In the genomic region with DNA sequence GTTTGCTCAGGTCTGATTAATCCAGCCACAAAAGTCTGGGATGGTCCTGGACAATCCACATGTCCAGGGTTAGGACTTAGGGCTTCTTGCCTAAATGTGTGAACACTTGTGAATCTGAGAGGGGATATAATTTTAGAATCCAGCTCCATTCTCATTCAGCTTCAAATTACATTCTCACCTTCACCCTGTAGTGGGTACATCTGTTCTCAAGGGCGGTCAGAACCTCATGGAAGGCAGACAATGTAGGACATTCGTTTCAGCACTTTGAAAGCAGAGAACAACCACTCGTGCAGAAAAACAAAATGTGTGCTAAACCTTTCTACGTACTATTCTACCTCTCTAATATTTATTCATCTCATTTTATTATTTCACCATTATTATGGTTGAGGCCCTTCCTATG, we compare ENCODE assay signal across 16 cellular contexts. TPM values are rescaled to one million over a fixed set of nuclear protein-coding genes. Genes with fewer than 3 reads are reported as not detected.
A peak's percentile ranks its signal among the peaks of the same experiment; 100 is the strongest.
DNase-seq lines count a peak whose midpoint lies in the region; ATAC-seq, FAIRE-seq and TF ChIP-seq lines count a peak whose summit lies in the region.
"Had no signal": no experiment of that assay in that cellular context is flagged by ENCODE, and none has a peak within 500 bp of the region (broad histone marks: within the 10 kb centered on the region; RNA-seq: fewer than 3 reads in every experiment).

No MANE protein-coding gene starts in this region.

- POLR2A ChIA-PET in activated CD8-positive, alpha-beta T cell treated with anti-CD3 and anti-CD28 coated beads, Interleukin-2, amount 10 ng/mL, durations not matched to agents 7 days and 5 days (lab: Charles Lee): no interaction called here
- POLR2A ChIA-PET in activated CD8-positive, alpha-beta T cell treated with anti-CD3 and anti-CD28 coated beads for 36 hours (lab: Charles Lee): interaction anchor here (0.8 to 2.5 kb wide), 7 partner anchors 9 to 34 kb away, joined by 3 to 9 read pairs (median 3); no protein-coding TSS in a partner anchor
- POLR2A ChIA-PET in GM12878 (lab: Charles Lee): interaction anchor here (0.5 to 1.1 kb wide), 5 partner anchors 9 to 571 kb away, joined by 3 to 4 read pairs (median 3); no protein-coding TSS in a partner anchor

- no peak for ATAC-seq in activated CD8-positive, alpha-beta T cell treated with anti-CD3 and anti-CD28 coated beads, Interleukin-2, amount 10 ng/mL, durations not matched to agents 7 days and 5 days
- no peak for ATAC-seq in activated CD8-positive, alpha-beta T cell treated with anti-CD3 and anti-CD28 coated beads for 36 hours
- ATAC-seq in GM12878 (no peak), GM21619 (IDR thresholded peaks at IDR 0.05; ENCODE audit: unreplicated experiment) (no peak)

- no peak overlapping the region for H3K4me2 ChIP-seq in GM12878 (ENCODE audit: control insufficient read depth, insufficient read depth)

- no peak for DNase-seq in activated CD8-positive, alpha-beta T cell treated with anti-CD3 and anti-CD28 coated beads, Interleukin-2, amount 10 ng/mL, durations not matched to agents 7 days and 5 days
- DNase-seq in activated CD8-positive, alpha-beta T cell treated with anti-CD3 and anti-CD28 coated beads for 36 hours: no peak
- DNase-seq in GM18507 (ENCODE audit: extremely low spot score, insufficient read length, low read depth): no peak
- no peak for DNase-seq in GM12878 (ENCODE audit: low read depth, low spot score)
- no peak for DNase-seq in 8988T
- no peak for DNase-seq in AG08396 (ENCODE audit: low spot score)
- DNase-seq: Caco-2; effector memory CD4-positive, alpha-beta T cell; mesenchymal stem cell; NCI-H1436 treated with DMSO at 0.1 percent for 48 hours; NCI-H345; stomach had no signal

- H3K4me1 ChIP-seq in GM12878 (ENCODE audit: control insufficient read depth, insufficient read depth, low read length) (peaks cover 41% of the 10 kb centered on the region), skeletal muscle tissue (ENCODE audit: control insufficient read depth in 3 of 3, insufficient read depth in 3 of 3, low read length in 3 of 3) (peaks cover 25 to 43% (median 40%) of the 10 kb centered on the region in 3 donors)
- H3K4me1 ChIP-seq: Caco-2 had no signal

- peaks cover 4% of the 10 kb centered on the region for H3K9me3 Mint-ChIP-seq in activated CD8-positive, alpha-beta T cell treated with anti-CD3 and anti-CD28 coated beads, Interleukin-2, amount 10 ng/mL, durations not matched to agents 7 days and 5 days (ENCODE audit: insufficient read depth)
- peaks cover 3% of the 10 kb centered on the region for H3K9me3 Mint-ChIP-seq in activated CD8-positive, alpha-beta T cell treated with anti-CD3 and anti-CD28 coated beads for 36 hours
- H3K9me3 Mint-ChIP-seq: neural crest cell had no signal

- H4K20me1 ChIP-seq in GM12878 (ENCODE audit: control insufficient read depth, insufficient read depth): no peaks in the 10 kb centered on the region

- H3K36me3 ChIP-seq in GM12878 (ENCODE audit: control insufficient read depth in 2 of 2, insufficient read depth in 2 of 2, low read length in 1 of 2) (no peaks in the 10 kb centered on the region; a peak in 1 of 4 replicates), skeletal muscle tissue (ENCODE audit: control insufficient read depth in 3 of 3, insufficient read depth in 3 of 3, low read length in 3 of 3) (no peaks in the 10 kb centered on the region)
- H3K36me3 ChIP-seq: cardiac muscle cell had no signal

- H3K4me1 Mint-ChIP-seq in activated CD8-positive, alpha-beta T cell treated with anti-CD3 and anti-CD28 coated beads, Interleukin-2, amount 10 ng/mL, durations not matched to agents 7 days and 5 days (ENCODE audit: low read depth): peaks cover 55% of the 10 kb centered on the region
- H3K4me1 Mint-ChIP-seq in activated CD8-positive, alpha-beta T cell treated with anti-CD3 and anti-CD28 coated beads for 36 hours (ENCODE audit: low read depth): peaks cover 64% of the 10 kb centered on the region
- H3K4me1 Mint-ChIP-seq: neural crest cell had no signal

- peaks cover 23% of the 10 kb centered on the region for H3K36me3 Mint-ChIP-seq in activated CD8-positive, alpha-beta T cell treated with anti-CD3 and anti-CD28 coated beads, Interleukin-2, amount 10 ng/mL, durations not matched to agents 7 days and 5 days (ENCODE audit: low read depth)
- peaks cover 15% of the 10 kb centered on the region for H3K36me3 Mint-ChIP-seq in activated CD8-positive, alpha-beta T cell treated with anti-CD3 and anti-CD28 coated beads for 36 hours (ENCODE audit: low read depth)

- intact Hi-C loops in activated CD8-positive, alpha-beta T cell treated with anti-CD3 and anti-CD28 coated beads for 36 hours (cut with micrococcal nuclease): no loop called here
- intact Hi-C loops in GM12878 (cut with micrococcal nuclease; ENCODE audit: unreplicated experiment): no loop called here

- BruUV-seq in GM12878 (replicated peaks; lab: Mats Ljungman, UMichigan): no TSS peak

- H3K4me3 ChIP-seq in GM12878: no peak overlapping the region
- H3K4me3 ChIP-seq in skeletal muscle tissue (ENCODE audit: low read length in 3 of 3): no peak overlapping the region
- H3K4me3 ChIP-seq: cardiac muscle cell had no signal

- peak; percentile 31 for FAIRE-seq in GM18507 (lab: Jason Lieb, UNC)
- FAIRE-seq in GM12878 (lab: Jason Lieb, UNC): no peak

- in situ Hi-C loops in GM12878 (cut with MboI): no loop called here

- H3K4me3 Mint-ChIP-seq in activated CD8-positive, alpha-beta T cell treated with anti-CD3 and anti-CD28 coated beads, Interleukin-2, amount 10 ng/mL, durations not matched to agents 7 days and 5 days: peak overlapping the region; percentile 80
- H3K4me3 Mint-ChIP-seq in activated CD8-positive, alpha-beta T cell treated with anti-CD3 and anti-CD28 coated beads for 36 hours: no peak overlapping the region
- H3K4me3 Mint-ChIP-seq: neural crest cell had no signal

- no peak for TF ChIP-seq RAD21 in GM12878 (IDR thresholded peaks at IDR 0.05; ENCODE audit: insufficient read depth, low read depth, low read length)

- TF ChIP-seq CTCF in activated CD8-positive, alpha-beta T cell treated with anti-CD3 and anti-CD28 coated beads for 36 hours (IDR thresholded peaks at IDR 0.05): no peak
- no peak for TF ChIP-seq CTCF in GM12878 (IDR thresholded peaks at IDR 0.05 in 2 of 3, conservative IDR thresholded peaks at IDR 0.05 in 1 of 3; ENCODE audit: control insufficient read depth in 2 of 3, extremely low read depth in 1 of 3, insufficient read depth in 1 of 3, low read depth in 3 of 3, low read length in 3 of 3)

- CTCF ChIA-PET in activated CD8-positive, alpha-beta T cell treated with anti-CD3 and anti-CD28 coated beads, Interleukin-2, amount 10 ng/mL, durations not matched to agents 7 days and 5 days (lab: Charles Lee): interaction anchor here (0.8 to 2.7 kb wide), 7 partner anchors 21 to 217 kb away, joined by 3 to 9 read pairs (median 3); partner anchors contain the start of gene ATP6V1D
- CTCF ChIA-PET in activated CD8-positive, alpha-beta T cell treated with anti-CD3 and anti-CD28 coated beads for 36 hours (lab: Charles Lee): interaction anchor here (0.9 to 3.8 kb wide), 7 partner anchors 19 to 128 kb away, joined by 3 to 17 read pairs (median 5); partner anchors contain the start of genes ATP6V1D and EIF2S1
- CTCF ChIA-PET in GM12878 (lab: Yijun Ruan, JAX): interaction anchor here (1.2 to 3.2 kb wide), 6 partner anchors 20 to 84 kb away, joined by 3 to 28 read pairs (median 6); no protein-coding TSS in a partner anchor

- TF ChIP-seq EP300 in GM12878 (IDR thresholded peaks at IDR 0.05; ENCODE audit: borderline replicate concordance in 1 of 2, control insufficient read depth in 1 of 2, low read depth in 2 of 2, low read length in 2 of 2): no peak

- TF ChIP-seq POLR2A in GM12878 (IDR thresholded peaks at IDR 0.05; ENCODE audit: low read depth, low read length): no peak

- no peak overlapping the region for H2AFZ ChIP-seq in GM12878 (ENCODE audit: control insufficient read depth, low read depth, low read length)

- H3K9ac ChIP-seq in GM12878 (ENCODE audit: control insufficient read depth, insufficient read depth, low read length) (no peak overlapping the region), skeletal muscle tissue (ENCODE audit: low read depth in 1 of 3, low read length in 3 of 3) (peak overlapping the region; percentile 19 to 62 (median 46))

- H3K79me2 ChIP-seq in GM12878 (ENCODE audit: control insufficient read depth, insufficient read depth, low read length): no peaks in the 10 kb centered on the region

- H3K27ac Mint-ChIP-seq in activated CD8-positive, alpha-beta T cell treated with anti-CD3 and anti-CD28 coated beads, Interleukin-2, amount 10 ng/mL, durations not matched to agents 7 days and 5 days: peak overlapping the region; percentile 99
- H3K27ac Mint-ChIP-seq in activated CD8-positive, alpha-beta T cell treated with anti-CD3 and anti-CD28 coated beads for 36 hours: no peak overlapping the region

- H3K27me3 Mint-ChIP-seq in activated CD8-positive, alpha-beta T cell treated with anti-CD3 and anti-CD28 coated beads, Interleukin-2, amount 10 ng/mL, durations not matched to agents 7 days and 5 days (ENCODE audit: low read depth): peaks cover 3% of the 10 kb centered on the region
- H3K27me3 Mint-ChIP-seq in activated CD8-positive, alpha-beta T cell treated with anti-CD3 and anti-CD28 coated beads for 36 hours: no peaks in the 10 kb centered on the region

- RAD21 ChIA-PET in GM12878 (lab: Charles Lee; ENCODE audit: unreplicated experiment): interaction anchor here (0.9 to 2.8 kb wide), 4 partner anchors 25 to 86 kb away, joined by 3 to 12 read pairs (median 6); no protein-coding TSS in a partner anchor

- 79% methylated on average over 4 of the region's 4 CpGs for WGBS in GM12878 (ENCODE audit: insufficient coverage, insufficient replicate concordance, low lambda C conversion rate, missing lambda C conversion rate)

- SMC1A ChIA-PET in GM12878 (lab: Charles Lee; ENCODE audit: uncharacterized antibody, unreplicated experiment): interaction anchor here (0.6 to 1.9 kb wide), 9 partner anchors 9 to 211 kb away, joined by 3 to 7 read pairs (median 3); no protein-coding TSS in a partner anchor

- peaks cover 8% of the 10 kb centered on the region; the same call in 2 of the 3 replicates for H3K9me3 ChIP-seq in GM12878 (replicated peaks; ENCODE audit: control insufficient read depth, insufficient read depth, low read length)
- no peaks in the 10 kb centered on the region for H3K9me3 ChIP-seq in skeletal muscle tissue (ENCODE audit: control insufficient read depth in 3 of 3, low read length in 3 of 3)
- H3K9me3 ChIP-seq: Caco-2, stomach had no signal

- H3K27ac ChIP-seq in GM12878 (ENCODE audit: control insufficient read depth, insufficient read depth) (0 out of 2 replicates have a peak overlapping the region, but pooled peaks have one; percentile 96), skeletal muscle tissue (ENCODE audit: low read depth, low read length) (peak overlapping the region; percentile 52)
- H3K27ac ChIP-seq: cardiac muscle cell had no signal

- H3K27me3 ChIP-seq in GM12878 (replicated peaks in 1 of 2; ENCODE audit: control insufficient read depth in 2 of 2, insufficient read depth in 2 of 2, low read length in 1 of 2) (no peaks in the 10 kb centered on the region), skeletal muscle tissue (ENCODE audit: control insufficient read depth in 3 of 3, insufficient read depth in 3 of 3, low read length in 3 of 3) (no peaks in the 10 kb centered on the region)
- H3K27me3 ChIP-seq: cardiac muscle cell, stomach had no signal

RNA-seq across cellular contexts. Expression of gene TMEM229B, which starts 1.2 kb away (rescaled TPM):
- 1 to 10 TPM; 9.9 to 10.0 TPM for total RNA-seq in activated CD8-positive, alpha-beta T cell treated with anti-CD3 and anti-CD28 coated beads, Interleukin-2, amount 10 ng/mL, durations not matched to agents 7 days and 5 days
- 1 to 10 TPM; 1.6 to 2.3 TPM for total RNA-seq in activated CD8-positive, alpha-beta T cell treated with anti-CD3 and anti-CD28 coated beads for 36 hours
- total RNA-seq in GM12878 (2013; cell fraction: nucleolus; rRNA removed): 0.27 and 0.67 TPM in 2 replicates
- total RNA-seq in GM12878 (2014; rRNA removed): 3.8 and 4.0 TPM in 2 replicates
- 2.1 and 2.2 TPM in 2 replicates for total RNA-seq in GM12878 (2014; rRNA removed; fragmentation: Illumina TruSeq; extraction: Trizol)
- total RNA-seq in GM12878 (2021): 5.1 and 5.2 TPM in 2 replicates
- 0.55 TPM for polyA plus RNA-seq in GM12878 (2011; ENCODE audit: low read depth)
- polyA plus RNA-seq in GM12878 (2011; rRNA removed): 0.88 and 1.3 TPM in 2 replicates
- polyA plus RNA-seq in GM12878 (2011; cell fraction: cytosol; rRNA removed): 2.6 and 3.1 TPM in 2 replicates
- 0.87 and 1.7 TPM in 2 replicates for polyA plus RNA-seq in GM12878 (2011; cell fraction: nucleus; rRNA removed)
- polyA plus RNA-seq in GM12878 (2012): 0.35 and 0.42 TPM in 2 replicates
- polyA plus RNA-seq in GM12878 (2014; fragmentation: Illumina TruSeq; extraction: Trizol): 3.2 and 3.4 TPM in 2 replicates
- polyA plus RNA-seq in GM12878 (2014; fragmentation: Nextera tagmentation; extraction: Ambion mirVana): under 1 TPM; 0.24 to 0.32 TPM
- 3.3 and 5.3 TPM in 2 replicates for polyA plus RNA-seq in GM12878 (2014; rRNA removed)
- 1 to 10 TPM in 1 of 2 experiments, under 1 TPM in 1; 0.72 to 1.3 TPM for polyA plus RNA-seq in GM12878 (2016; fragmentation: Nextera tagmentation; extraction: Ambion mirVana)
- polyA minus RNA-seq in GM12878 (2011; rRNA and poly(A)+ RNA removed): 2.9 TPM in 2 replicates
- 0.53 and 1.2 TPM in 2 replicates for polyA minus RNA-seq in GM12878 (2011; cell fraction: cytosol; rRNA and poly(A)+ RNA removed)
- 1.6 and 3.6 TPM in 2 replicates for polyA minus RNA-seq in GM12878 (2011; cell fraction: nucleus; rRNA and poly(A)+ RNA removed)
- total RNA-seq in skeletal muscle tissue: 0.52 TPM
- total RNA-seq: Caco-2 had no signal

RNA-seq across cellular contexts. Expression of gene PLEKHH1, which starts 45.8 kb away (rescaled TPM):
- under 1 TPM; 0.42 to 0.99 TPM for total RNA-seq in activated CD8-positive, alpha-beta T cell treated with anti-CD3 and anti-CD28 coated beads, Interleukin-2, amount 10 ng/mL, durations not matched to agents 7 days and 5 days
- total RNA-seq in activated CD8-positive, alpha-beta T cell treated with anti-CD3 and anti-CD28 coated beads for 36 hours: 1 to 10 TPM; 4.8 to 6.7 TPM
- 0.50 and 0.73 TPM in 2 replicates for total RNA-seq in GM12878 (2013; cell fraction: nucleolus; rRNA removed)
- total RNA-seq in GM12878 (2014; rRNA removed): 0.40 and 0.87 TPM in 2 replicates
- 0.32 and 0.67 TPM in 2 replicates for total RNA-seq in GM12878 (2014; rRNA removed; fragmentation: Illumina TruSeq; extraction: Trizol)
- 0.95 and 1.4 TPM in 2 replicates for total RNA-seq in GM12878 (2021)
- 0.31 TPM for polyA plus RNA-seq in GM12878 (2011; ENCODE audit: low read depth)
- 0.16 and 0.30 TPM in 2 replicates for polyA plus RNA-seq in GM12878 (2011; rRNA removed)
- 0.37 and 0.46 TPM in 2 replicates for polyA plus RNA-seq in GM12878 (2011; cell fraction: cytosol; rRNA removed)
- polyA plus RNA-seq in GM12878 (2011; cell fraction: nucleus; rRNA removed): 1.0 and 1.3 TPM in 2 replicates
- polyA plus RNA-seq in GM12878 (2012): 0.34 and 0.65 TPM in 2 replicates
- 0.59 and 0.60 TPM in 2 replicates for polyA plus RNA-seq in GM12878 (2014; fragmentation: Illumina TruSeq; extraction: Trizol)
- under 1 TPM; 0.11 to 0.22 TPM for polyA plus RNA-seq in GM12878 (2014; fragmentation: Nextera tagmentation; extraction: Ambion mirVana)
- 0.42 and 0.76 TPM in 2 replicates for polyA plus RNA-seq in GM12878 (2014; rRNA removed)
- polyA plus RNA-seq in GM12878 (2016; fragmentation: Nextera tagmentation; extraction: Ambion mirVana): under 1 TPM; 0.23 to 0.66 TPM
- polyA minus RNA-seq in GM12878 (2011; rRNA and poly(A)+ RNA removed): 0.07 and 0.82 TPM in 2 replicates
- polyA minus RNA-seq in GM12878 (2011; cell fraction: cytosol; rRNA and poly(A)+ RNA removed): not detected in 2 replicates
- 0.73 and 1.8 TPM in 2 replicates for polyA minus RNA-seq in GM12878 (2011; cell fraction: nucleus; rRNA and poly(A)+ RNA removed)
- 1.6 TPM for total RNA-seq in skeletal muscle tissue
